In the genomic region with DNA sequence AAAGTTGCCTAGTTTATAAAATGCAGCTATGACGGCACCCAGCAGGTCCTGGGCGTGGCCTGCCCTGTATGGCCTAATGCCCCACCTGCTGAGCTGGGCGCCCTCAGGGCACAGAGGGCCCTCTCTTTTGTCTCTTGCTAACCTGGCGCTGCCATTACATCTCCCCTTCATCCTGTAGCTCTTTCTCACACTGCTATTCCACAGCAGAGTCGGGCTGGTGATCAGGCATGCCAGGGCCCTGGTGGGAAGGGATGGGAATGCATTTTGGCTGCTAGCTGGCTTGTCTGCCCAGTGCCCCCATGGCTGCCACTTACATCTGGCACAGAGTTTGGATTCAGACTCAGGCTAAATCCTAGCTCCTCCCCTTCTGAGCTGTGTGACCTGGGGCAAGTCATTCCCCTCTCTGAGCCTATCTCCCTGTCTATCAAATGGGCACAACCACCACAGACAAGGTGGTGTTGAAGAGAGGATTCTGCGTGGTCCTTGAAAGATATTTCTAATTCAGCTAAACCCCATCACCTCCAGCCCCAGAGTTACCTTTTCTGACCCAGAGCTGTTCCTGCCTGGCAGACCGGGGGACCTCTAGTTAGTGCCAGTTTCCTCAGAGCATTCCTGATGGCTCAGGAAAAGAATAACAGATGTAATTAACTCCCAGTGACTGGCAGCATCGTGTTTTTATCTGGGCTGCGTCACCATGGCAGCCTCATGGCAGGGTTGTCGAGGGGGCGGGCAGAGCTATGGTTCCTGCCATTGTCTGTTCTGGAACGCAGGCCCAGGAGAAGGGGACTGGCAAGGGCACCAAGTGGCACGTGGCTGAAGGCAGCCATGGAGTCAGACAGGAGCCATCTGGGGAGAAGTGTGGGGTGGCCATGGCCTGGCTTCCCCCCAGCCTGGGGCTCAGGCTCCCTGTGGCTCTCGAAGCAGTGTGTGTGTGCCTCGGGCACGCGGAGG, we compare ENCODE assay signal across 13 cellular contexts. TPM values are rescaled to one million over a fixed set of nuclear protein-coding genes. Genes with fewer than 3 reads are reported as not detected.
A peak's percentile ranks its signal among the peaks of the same experiment; 100 is the strongest.
DNase-seq lines count a peak whose midpoint lies in the region; ATAC-seq and TF ChIP-seq lines count a peak whose summit lies in the region.
"Had no signal": no experiment of that assay in that cellular context is flagged by ENCODE, and none has a peak within 500 bp of the region (broad histone marks: within the 10 kb centered on the region; RNA-seq: fewer than 3 reads in every experiment).

No MANE protein-coding gene starts in this region.

- TF ChIP-seq POLR2A in GM18505 (IDR thresholded peaks at IDR 0.05; ENCODE audit: borderline replicate concordance, extremely low read depth, insufficient read depth, insufficient read length) = no peak

- H3K4me2 ChIP-seq in BLaER1 = peak overlapping the region; percentile 95

- H3K27me3 Mint-ChIP-seq in activated T-helper 1 cell treated with anti-CD3 and anti-CD28 coated beads, Interleukin-12 subunit alpha, Interleukin-12 subunit beta, Interleukin-2, Interleukin-4 antibody, amounts not matched to agents 30 ng/mL and 10 ng/mL and 1 ng/mL, durations not matched to agents 14 hours and 24 hours and 36 hours (ENCODE audit: insufficient read depth) = peaks cover 25% of the 10 kb centered on the region
- no peaks in the 10 kb centered on the region for H3K27me3 Mint-ChIP-seq in memory B cell

- peaks cover 20% of the 10 kb centered on the region for H3K4me1 Mint-ChIP-seq in activated T-helper 1 cell treated with anti-CD3 and anti-CD28 coated beads, Interleukin-12 subunit alpha, Interleukin-12 subunit beta, Interleukin-2, Interleukin-4 antibody, amounts not matched to agents 30 ng/mL and 10 ng/mL and 1 ng/mL, durations not matched to agents 14 hours and 24 hours and 36 hours (ENCODE audit: low read depth)
- peaks cover 25% of the 10 kb centered on the region for H3K4me1 Mint-ChIP-seq in memory B cell

- H3K4me3 ChIP-seq in BLaER1 = peak overlapping the region; percentile 76; the same call in 1 of the 2 replicates

- H3K36me3 ChIP-seq in BLaER1 = peaks cover 22% of the 10 kb centered on the region
- H3K36me3 ChIP-seq: cardiac muscle cell had no signal

- no peak for DNase-seq in activated T-helper 1 cell treated with anti-CD3 and anti-CD28 coated beads, Interleukin-12 subunit alpha, Interleukin-12 subunit beta, Interleukin-2, Interleukin-4 antibody, amounts not matched to agents 30 ng/mL and 10 ng/mL and 1 ng/mL, durations not matched to agents 14 hours and 24 hours and 36 hours (ENCODE audit: low spot score)
- DNase-seq in memory B cell (ENCODE audit: low spot score in 2 of 2) (no peak), DMS153 (lab: John Stamatoyannopoulos, UW) (no peak), Right ventricle myocardium inferior (ENCODE audit: missing footprints) (no peak)
- DNase-seq: activated CD4-positive, alpha-beta T cell treated with anti-CD3 and anti-CD28 coated beads for 48 hours; MM.1S; PC-9 had no signal

- no peaks in the 10 kb centered on the region for H3K27me3 ChIP-seq in BLaER1

- H3K9ac ChIP-seq in BLaER1 = peak overlapping the region; percentile 87; the same call in 1 of the 2 replicates

- H3K27ac Mint-ChIP-seq in activated T-helper 1 cell treated with anti-CD3 and anti-CD28 coated beads, Interleukin-12 subunit alpha, Interleukin-12 subunit beta, Interleukin-2, Interleukin-4 antibody, amounts not matched to agents 30 ng/mL and 10 ng/mL and 1 ng/mL, durations not matched to agents 14 hours and 24 hours and 36 hours = peak overlapping the region; percentile 18
- peak overlapping the region; percentile 98 for H3K27ac Mint-ChIP-seq in memory B cell

- peaks cover 71% of the 10 kb centered on the region for H3K4me1 ChIP-seq in BLaER1

- intact Hi-C loops in activated T-helper 1 cell treated with anti-CD3 and anti-CD28 coated beads, Interleukin-12 subunit alpha, Interleukin-12 subunit beta, Interleukin-2, Interleukin-4 antibody, amounts not matched to agents 30 ng/mL and 10 ng/mL and 1 ng/mL, durations not matched to agents 14 hours and 24 hours and 36 hours (cut with micrococcal nuclease) = no loop called here
- intact Hi-C loops in Right ventricle myocardium inferior (cut with DNase I) = loop anchor here (5.0 kb wide), 1 partner anchor 136 kb away; no protein-coding TSS in a partner anchor

- no peaks in the 10 kb centered on the region for H3K9me3 ChIP-seq in BLaER1
- H3K9me3 ChIP-seq: heart left ventricle had no signal

- no peak for ATAC-seq in memory B cell (ENCODE audit: low read depth)
- ATAC-seq in GM18505 (IDR thresholded peaks at IDR 0.05; ENCODE audit: unreplicated experiment) = no peak
- ATAC-seq in HG02798 (IDR thresholded peaks at IDR 0.05; ENCODE audit: poor library complexity, unreplicated experiment) = no peak
- no peak for ATAC-seq in Right ventricle myocardium inferior

- peaks cover 4% of the 10 kb centered on the region for H3K36me3 Mint-ChIP-seq in activated T-helper 1 cell treated with anti-CD3 and anti-CD28 coated beads, Interleukin-12 subunit alpha, Interleukin-12 subunit beta, Interleukin-2, Interleukin-4 antibody, amounts not matched to agents 30 ng/mL and 10 ng/mL and 1 ng/mL, durations not matched to agents 14 hours and 24 hours and 36 hours (ENCODE audit: low read depth)
- no peaks in the 10 kb centered on the region for H3K36me3 Mint-ChIP-seq in memory B cell

- peak overlapping the region; percentile 10 for H3K4me3 Mint-ChIP-seq in activated T-helper 1 cell treated with anti-CD3 and anti-CD28 coated beads, Interleukin-12 subunit alpha, Interleukin-12 subunit beta, Interleukin-2, Interleukin-4 antibody, amounts not matched to agents 30 ng/mL and 10 ng/mL and 1 ng/mL, durations not matched to agents 14 hours and 24 hours and 36 hours
- no peak overlapping the region for H3K4me3 Mint-ChIP-seq in memory B cell

- H3K27ac ChIP-seq in BLaER1 = peak overlapping the region; percentile 91
- H3K27ac ChIP-seq: cardiac muscle cell, PC-9 had no signal

- 0 out of 3 replicates have a peak, but pooled peaks have one; percentile 7 for TF ChIP-seq CTCF in GM12872 (IDR thresholded peaks at IDR 0.05; ENCODE audit: insufficient read depth, low read depth, low read length)

- H3K9me3 Mint-ChIP-seq in activated T-helper 1 cell treated with anti-CD3 and anti-CD28 coated beads, Interleukin-12 subunit alpha, Interleukin-12 subunit beta, Interleukin-2, Interleukin-4 antibody, amounts not matched to agents 30 ng/mL and 10 ng/mL and 1 ng/mL, durations not matched to agents 14 hours and 24 hours and 36 hours = no peaks in the 10 kb centered on the region
- no peaks in the 10 kb centered on the region for H3K9me3 Mint-ChIP-seq in memory B cell

- peaks cover 65% of the 10 kb centered on the region for H4K20me1 ChIP-seq in BLaER1

RNA-seq across cellular contexts. Expression of a gene that starts 6.3 kb away (rescaled TPM):
- total RNA-seq in activated T-helper 1 cell treated with anti-CD3 and anti-CD28 coated beads, Interleukin-12 subunit alpha, Interleukin-12 subunit beta, Interleukin-2, Interleukin-4 antibody, amounts not matched to agents 30 ng/mL and 10 ng/mL and 1 ng/mL, durations not matched to agents 14 hours and 24 hours and 36 hours = 10.3 and 11.2 TPM in 2 replicates
- total RNA-seq in Right ventricle myocardium inferior = 1.4 TPM

RNA-seq across cellular contexts. Expression of a gene that starts 20.5 kb away (rescaled TPM):
- 13.1 and 14.4 TPM in 2 replicates for total RNA-seq in activated T-helper 1 cell treated with anti-CD3 and anti-CD28 coated beads, Interleukin-12 subunit alpha, Interleukin-12 subunit beta, Interleukin-2, Interleukin-4 antibody, amounts not matched to agents 30 ng/mL and 10 ng/mL and 1 ng/mL, durations not matched to agents 14 hours and 24 hours and 36 hours
- total RNA-seq in Right ventricle myocardium inferior = 32.2 TPM

RNA-seq across cellular contexts. Expression of a gene that starts 26.5 kb away (rescaled TPM):
- 122 and 132 TPM in 2 replicates for total RNA-seq in activated T-helper 1 cell treated with anti-CD3 and anti-CD28 coated beads, Interleukin-12 subunit alpha, Interleukin-12 subunit beta, Interleukin-2, Interleukin-4 antibody, amounts not matched to agents 30 ng/mL and 10 ng/mL and 1 ng/mL, durations not matched to agents 14 hours and 24 hours and 36 hours
- total RNA-seq in Right ventricle myocardium inferior = 18.1 TPM

RNA-seq across cellular contexts. Expression of a gene that starts 43.6 kb away (rescaled TPM):
- 1.3 and 2.2 TPM in 2 replicates for total RNA-seq in activated T-helper 1 cell treated with anti-CD3 and anti-CD28 coated beads, Interleukin-12 subunit alpha, Interleukin-12 subunit beta, Interleukin-2, Interleukin-4 antibody, amounts not matched to agents 30 ng/mL and 10 ng/mL and 1 ng/mL, durations not matched to agents 14 hours and 24 hours and 36 hours
- total RNA-seq in Right ventricle myocardium inferior = not detected

RNA-seq across cellular contexts. Expression of a gene that starts 44.4 kb away (rescaled TPM):
- total RNA-seq in activated T-helper 1 cell treated with anti-CD3 and anti-CD28 coated beads, Interleukin-12 subunit alpha, Interleukin-12 subunit beta, Interleukin-2, Interleukin-4 antibody, amounts not matched to agents 30 ng/mL and 10 ng/mL and 1 ng/mL, durations not matched to agents 14 hours and 24 hours and 36 hours = 49.2 and 49.9 TPM in 2 replicates
- total RNA-seq in Right ventricle myocardium inferior = 43.1 TPM
